ENCODE assay signal across 21 cellular contexts in the genomic region with DNA sequence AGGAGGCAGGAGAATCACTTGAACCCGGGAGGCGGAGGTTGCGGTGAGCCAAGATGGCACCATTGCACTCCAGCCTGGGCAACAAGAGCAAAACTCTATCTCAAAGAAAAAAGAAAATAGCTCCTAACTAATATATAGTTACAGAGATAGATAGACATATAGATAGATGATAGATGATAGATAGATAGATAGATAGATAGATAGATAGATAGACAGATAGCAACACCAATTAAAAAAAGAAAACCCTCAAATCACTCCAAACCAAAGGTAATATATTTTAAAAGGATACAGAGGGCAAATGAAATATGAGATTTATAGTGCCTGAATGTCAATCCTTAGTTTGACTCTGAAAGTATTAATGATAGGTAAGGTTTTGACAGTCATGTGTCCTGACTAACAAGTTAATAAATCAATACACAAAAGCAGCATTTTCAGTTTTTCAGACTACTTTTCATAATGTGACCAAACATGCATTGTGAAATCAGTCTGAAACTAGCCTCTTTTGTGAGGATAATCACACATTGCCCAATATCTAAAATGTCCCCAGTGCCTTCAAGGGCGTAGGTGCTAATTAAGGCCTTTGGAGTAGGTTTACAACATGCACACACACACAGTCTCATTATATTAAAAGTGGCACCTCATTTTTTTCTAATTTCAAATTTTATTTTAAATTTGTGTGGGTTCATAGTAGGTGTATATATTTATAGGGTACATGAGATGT.
"Had no signal": no experiment of that assay in that cellular context is flagged by ENCODE, and none has a peak within 500 bp of the region (broad histone marks: within the 10 kb centered on the region; RNA-seq: fewer than 3 reads in every experiment).

No MANE protein-coding gene starts in this region.

- ATAC-seq: activated CD4-positive, alpha-beta T cell treated with anti-CD3 and anti-CD28 coated beads for 36 hours; activated CD8-positive, alpha-beta T cell treated with anti-CD3 and anti-CD28 coated beads, Interleukin-2, amount 10 ng/mL, durations not matched to agents 7 days and 5 days; naive thymus-derived CD4-positive, alpha-beta T cell had no signal

- H3K4me1 Mint-ChIP-seq: memory B cell had no signal

- H3K27ac Mint-ChIP-seq: activated CD4-positive, alpha-beta T cell treated with anti-CD3 and anti-CD28 coated beads for 36 hours; activated CD8-positive, alpha-beta T cell treated with anti-CD3 and anti-CD28 coated beads, Interleukin-2, amount 10 ng/mL, durations not matched to agents 7 days and 5 days; activated naive CD8-positive, alpha-beta T cell; brain; memory B cell; T-helper 2 cell treated with Interferon-gamma antibody and Interleukin-4, amounts not matched to agents 5 μg/mL and 100 μg/mL, for 36 hours had no signal

- H3K9me3 Mint-ChIP-seq: brain; memory B cell; T-helper 2 cell treated with Interferon-gamma antibody and Interleukin-4, amounts not matched to agents 5 μg/mL and 100 μg/mL, for 36 hours had no signal

- H3K27me3 Mint-ChIP-seq: activated CD4-positive, alpha-beta T cell treated with anti-CD3 and anti-CD28 coated beads for 36 hours; activated naive CD8-positive, alpha-beta T cell; brain; naive thymus-derived CD4-positive, alpha-beta T cell had no signal

- H3K36me3 Mint-ChIP-seq: activated naive CD8-positive, alpha-beta T cell; brain; memory B cell; naive thymus-derived CD4-positive, alpha-beta T cell had no signal

- H3K4me3 Mint-ChIP-seq: activated CD4-positive, alpha-beta T cell treated with anti-CD3 and anti-CD28 coated beads for 36 hours; activated CD8-positive, alpha-beta T cell treated with anti-CD3 and anti-CD28 coated beads, Interleukin-2, amount 10 ng/mL, durations not matched to agents 7 days and 5 days; activated naive CD8-positive, alpha-beta T cell; brain; memory B cell; naive thymus-derived CD4-positive, alpha-beta T cell; T-helper 2 cell treated with Interferon-gamma antibody and Interleukin-4, amounts not matched to agents 5 μg/mL and 100 μg/mL, for 36 hours had no signal

- DNase-seq: activated CD4-positive, alpha-beta T cell treated with anti-CD3 and anti-CD28 coated beads for 36 hours; activated CD4-positive, CD25-positive, alpha-beta regulatory T cell; activated CD8-positive, alpha-beta T cell treated with anti-CD3 and anti-CD28 coated beads, Interleukin-2, amount 10 ng/mL, durations not matched to agents 7 days and 5 days; activated effector memory CD4-positive, alpha-beta T cell treated with Interleukin-2 at 50 U/mL for 16 hours; activated naive CD4-positive, alpha-beta T cell treated with Interleukin-2 at 50 U/mL for 16 hours; adrenal gland; aorta; dorsolateral prefrontal cortex; effector memory CD4-positive, alpha-beta T cell; gastrocnemius medialis; glutamatergic neuron; islet precursor cell; midbrain; naive thymus-derived CD4-positive, alpha-beta T cell; nucleus accumbens; spleen; stimulated activated naive CD4-positive, alpha-beta T cell treated with Interleukin-2 at 50 U/mL for 16 hours had no signal
